28 cellular contexts compared by ENCODE assay signal in genomic region chr10:2984682-2985081, GRCh38.
DNase-seq lines count a peak whose midpoint lies in the region; ATAC-seq, FAIRE-seq and TF ChIP-seq lines count a peak whose summit lies in the region.
"Had no signal": no experiment of that assay in that cellular context is flagged by ENCODE, and none has a peak within 500 bp of the region (broad histone marks: within the 10 kb centered on the region; RNA-seq: fewer than 3 reads in every experiment).

No MANE protein-coding gene starts in this region.

- no peak overlapping the region for H3K4me2 ChIP-seq in H1 (ENCODE audit: insufficient read depth in 1 of 2, low read depth in 2 of 2, low read length in 2 of 2)

- POLR2A ChIA-PET in H1 (lab: Charles Lee; ENCODE audit: partially characterized antibody), result no interaction called here

- H3K14ac ChIP-seq in H1 (ENCODE audit: insufficient read length), result no peak overlapping the region

- H3K27me3 ChIP-seq in H1 (replicated peaks in 1 of 4; ENCODE audit: control insufficient read depth in 3 of 4, extremely low read depth in 1 of 4, insufficient read depth in 3 of 4, low read length in 3 of 4) (no peaks in the 10 kb centered on the region), brain microvascular endothelial cell (replicated peaks) (no peaks in the 10 kb centered on the region)
- H3K27me3 ChIP-seq: foreskin keratinocyte had no signal

- H2AK5ac ChIP-seq in H1 (ENCODE audit: low read depth, low read length), result no peak overlapping the region; the same call in 1 of the 2 replicates

- no peak overlapping the region for H2BK120ac ChIP-seq in H1 (replicated peaks; ENCODE audit: low read depth, low read length)

- H4K5ac ChIP-seq in H1 (ENCODE audit: insufficient read length, low read depth, low read length), result no peak overlapping the region

- H3K18ac ChIP-seq in H1 (ENCODE audit: extremely low read depth, low read length), result no peak overlapping the region

- peak; percentile 25 for DNase-seq in GM13977 (ENCODE audit: low spot score)
- DNase-seq in H1 (ENCODE audit: low read depth in 1 of 2, low spot score in 2 of 2), result no peak
- no peak for DNase-seq in activated CD4-positive, alpha-beta T cell treated with anti-CD3 and anti-CD28 coated beads, Interleukin-2, amount 50 U/mL, for 48 hours
- DNase-seq in brain microvascular endothelial cell, result no peak
- DNase-seq: activated CD4-positive, alpha-beta memory T cell treated with anti-CD3 and anti-CD28 coated beads, Interleukin-2, amount 10 ng/mL, durations not matched to agents 7 days and 5 days; activated naive CD8-positive, alpha-beta T cell treated with anti-CD3 and anti-CD28 coated beads, Interleukin-2, amount 10 ng/mL, durations not matched to agents 7 days and 5 days; C1 segment of cervical spinal cord; Calu3; effector memory CD4-positive, alpha-beta T cell; foreskin keratinocyte; Kasumi-1; left colon; mesenchymal stem cell; MV-4-11; NCI-H1694 treated with DMSO at 0.1 percent for 48 hours; NCI-H2171 treated with DMSO at 0.1 percent for 48 hours; NCI-H526; SIG-M5; stimulated activated CD4-positive, alpha-beta T cell treated with anti-CD3 and anti-CD28 coated beads, Interleukin-15, amount 100 ng/mL, for 24 hours; stomach; transverse colon had no signal

- no peaks in the 10 kb centered on the region for H3K79me1 ChIP-seq in H1 (ENCODE audit: low read depth, low read length)

- peak; percentile 33 for ATAC-seq in GM19351 (IDR thresholded peaks at IDR 0.05; ENCODE audit: unreplicated experiment)
- peak; percentile 52 for ATAC-seq in HG03045 (IDR thresholded peaks at IDR 0.05; ENCODE audit: unreplicated experiment)
- ATAC-seq in GM19463 (IDR thresholded peaks at IDR 0.05; ENCODE audit: unreplicated experiment), result no peak
- no peak for ATAC-seq in HG02840 (IDR thresholded peaks at IDR 0.05; ENCODE audit: low FRiP score, unreplicated experiment)
- ATAC-seq: activated CD4-positive, CD25-positive, alpha-beta regulatory T cell treated with anti-CD3 and anti-CD28 coated beads, Interleukin-2, amount 50 U/mL, for 24 hours; left colon; Panc1 had no signal

- 93% methylated on average over 10 of the region's 10 CpGs; no CpG with 5 or more reads in 1 of the 2 experiments for WGBS in H1 (ENCODE audit: extremely low coverage in 1 of 2, insufficient coverage in 1 of 2, insufficient read length in 1 of 2, insufficient replicate concordance in 2 of 2, low coverage in 1 of 2, low lambda C conversion rate in 2 of 2, missing lambda C conversion rate in 1 of 2), 2 experiments

- no peak overlapping the region for H3K27ac ChIP-seq in H1 (ENCODE audit: low read depth, low read length)
- H3K27ac ChIP-seq in brain microvascular endothelial cell, result no peak overlapping the region
- H3K27ac ChIP-seq: foreskin keratinocyte had no signal

- no peak overlapping the region for H3K56ac ChIP-seq in H1 (replicated peaks; ENCODE audit: insufficient read length, low read depth, low read length)

- no peak for TF ChIP-seq POLR2A in H1 (IDR thresholded peaks at IDR 0.05; ENCODE audit: control extremely low read depth in 1 of 2, low read depth in 2 of 2, low read length in 2 of 2)

- H3K4me3 ChIP-seq in H1 (ENCODE audit: extremely low read depth in 1 of 4, insufficient read depth in 2 of 4, low read depth in 3 of 4, low read length in 4 of 4) (no peak overlapping the region), brain microvascular endothelial cell (ENCODE audit: low read depth, low read length) (no peak overlapping the region)
- H3K4me3 ChIP-seq: prostate gland, stomach had no signal

- CTCF ChIA-PET in H1 (lab: Charles Lee; ENCODE audit: partially characterized antibody), result interaction anchor here (0.7 to 2.6 kb wide), 6 partner anchors 10 to 63 kb away, joined by 3 to 12 read pairs (median 3); no protein-coding TSS in a partner anchor

- H3K4ac ChIP-seq in H1 (replicated peaks; ENCODE audit: insufficient read length, low read depth, low read length), result no peak overlapping the region

- no peak overlapping the region for H3K9ac ChIP-seq in H1 (replicated peaks in 1 of 4; ENCODE audit: extremely low read depth in 1 of 4, low read depth in 3 of 4, low read length in 3 of 4)

- TF ChIP-seq RAD21 in H1 (IDR thresholded peaks at IDR 0.05 in 1 of 2, conservative IDR thresholded peaks at IDR 0.05 in 1 of 2; ENCODE audit: low read depth in 2 of 2, low read length in 2 of 2), result peak; percentile 9 to 17; a peak in 1 of 4 replicates

- peaks cover 0 to 5% (median 1%) of the 10 kb centered on the region in 4 experiments; a peak in 2 of 7 replicates for H3K4me1 ChIP-seq in H1 (replicated peaks in 1 of 4; ENCODE audit: control insufficient read depth in 3 of 4, insufficient read depth in 4 of 4, low read length in 3 of 4)
- H3K4me1 ChIP-seq: foreskin keratinocyte had no signal

- no peaks in the 10 kb centered on the region for H3K23me2 ChIP-seq in H1 (ENCODE audit: low read depth, low read length)

- no peak overlapping the region for H4K8ac ChIP-seq in H1 (ENCODE audit: extremely low read depth, insufficient read depth, low read length)

- no peak for FAIRE-seq in H1 (lab: Jason Lieb, UNC)

- no peak overlapping the region for H2BK12ac ChIP-seq in H1 (ENCODE audit: low read depth, low read length)

- no peak overlapping the region for H4K91ac ChIP-seq in H1 (replicated peaks; ENCODE audit: insufficient read length, low read length)

- H3K9me3 ChIP-seq in H1 (ENCODE audit: insufficient read depth in 2 of 2, low read depth in 1 of 2, low read length in 1 of 2), result peaks cover 3 to 5% of the 10 kb centered on the region in 2 experiments; a peak in 1 of 4 replicates
- H3K9me3 ChIP-seq: prostate gland, transverse colon had no signal

- no peaks in the 10 kb centered on the region for H4K20me1 ChIP-seq in H1 (replicated peaks in 1 of 2; ENCODE audit: control insufficient read depth in 1 of 2, insufficient read depth in 2 of 2, low read length in 2 of 2)

- H3K36me3 ChIP-seq in H1 (ENCODE audit: control insufficient read depth in 2 of 4, insufficient read depth in 4 of 4, low read length in 3 of 4), result no peaks in the 10 kb centered on the region
- H3K36me3 ChIP-seq in brain microvascular endothelial cell (replicated peaks), result no peaks in the 10 kb centered on the region
- H3K36me3 ChIP-seq: prostate gland, stomach, transverse colon had no signal

- TF ChIP-seq CTCF in GM13977 (IDR thresholded peaks at IDR 0.05; ENCODE audit: extremely low read depth, insufficient read depth, missing control alignments) (no peak), H1 (IDR thresholded peaks at IDR 0.05; ENCODE audit: control extremely low read depth in 1 of 3, insufficient read depth in 1 of 3, low read depth in 1 of 3, low read length in 3 of 3) (no peak), brain microvascular endothelial cell (IDR thresholded peaks at IDR 0.05; ENCODE audit: low read depth, low read length, missing control alignments) (no peak)

- no peak overlapping the region for H3K23ac ChIP-seq in H1 (ENCODE audit: insufficient read length)

- no peak overlapping the region for H2BK20ac ChIP-seq in H1 (ENCODE audit: low read length)

- in situ Hi-C loops in GM13977 (cut with MboI; ENCODE audit: low pct_unique_long_range_greater_than_20kb, low sequenced_read_pairs, unreplicated experiment) (no loop called here), brain microvascular endothelial cell (cut with HindIII; ENCODE audit: low pct_ligation_motif_present, low sequenced_read_pairs) (no loop called here)

- H2BK5ac ChIP-seq in H1 (ENCODE audit: low read depth, low read length), result no peak overlapping the region

- no peak overlapping the region for H2AFZ ChIP-seq in H1 (ENCODE audit: low read length)

- H2BK15ac ChIP-seq in H1 (ENCODE audit: low read length), result no peak overlapping the region

- no peak for TF ChIP-seq EP300 in H1 (IDR thresholded peaks at IDR 0.05; ENCODE audit: borderline replicate concordance in 1 of 2, low read depth in 2 of 2, low read length in 2 of 2)

- H3K79me2 ChIP-seq in H1 (ENCODE audit: control insufficient read depth in 1 of 2, insufficient read depth in 2 of 2, low read length in 2 of 2), result no peaks in the 10 kb centered on the region

TF ChIP-seq in H1, 55 proteins besides CTCF, POLR2A, EP300 and RAD21:
- TF ChIP-seq CREB1 (IDR thresholded peaks at IDR 0.05) (no peak), CTBP2 (IDR thresholded peaks at IDR 0.05; ENCODE audit: borderline replicate concordance, insufficient read depth, insufficient read length, low read length) (no peak), JUND (IDR thresholded peaks at IDR 0.05; ENCODE audit: low read length) (no peak), FOSL1 (IDR thresholded peaks at IDR 0.05; ENCODE audit: insufficient read depth, low read depth, low read length) (no peak), SP2 (IDR thresholded peaks at IDR 0.05; ENCODE audit: low read length) (no peak), HDAC2 (IDR thresholded peaks at IDR 0.05; ENCODE audit: borderline replicate concordance in 1 of 2, low read depth in 2 of 2, low read length in 2 of 2) (no peak), KDM5A (IDR thresholded peaks at IDR 0.05; ENCODE audit: low read length) (no peak)

Comparison
In these comparisons a context has a peak if more than half of its experiments do, and no peak if none do; other contexts are left out.
1. ATAC-seq: peak in GM19351 (single experiment) and HG03045 (single experiment); none in GM19463 (single experiment) and HG02840 (single experiment).